1 cellular context compared by ENCODE assay signal in the genomic region with DNA sequence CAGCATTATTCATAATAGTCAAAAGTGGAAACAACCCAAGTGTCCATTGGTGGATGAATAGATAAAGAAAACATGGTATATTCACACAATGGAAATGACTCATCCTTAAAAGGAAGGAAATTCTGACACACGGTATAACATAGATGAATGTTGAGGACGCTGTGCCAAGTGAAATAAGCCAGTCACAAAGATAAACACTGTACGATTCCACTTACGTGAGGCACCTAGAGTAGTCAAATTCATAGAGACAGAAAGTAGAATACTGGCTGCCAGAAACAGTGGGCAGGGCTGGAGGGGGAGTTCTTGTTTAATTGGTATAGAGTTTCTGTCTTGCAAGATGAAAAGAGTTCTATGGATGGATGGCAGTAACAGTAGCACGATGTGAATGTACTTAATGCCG.
TF ChIP-seq lines count a peak whose summit lies in the region.

No MANE protein-coding gene starts in this region.

TF ChIP-seq in A549, 52 proteins besides CTCF, POLR2A, EP300 and RAD21:
- TF ChIP-seq, protein P1, sequence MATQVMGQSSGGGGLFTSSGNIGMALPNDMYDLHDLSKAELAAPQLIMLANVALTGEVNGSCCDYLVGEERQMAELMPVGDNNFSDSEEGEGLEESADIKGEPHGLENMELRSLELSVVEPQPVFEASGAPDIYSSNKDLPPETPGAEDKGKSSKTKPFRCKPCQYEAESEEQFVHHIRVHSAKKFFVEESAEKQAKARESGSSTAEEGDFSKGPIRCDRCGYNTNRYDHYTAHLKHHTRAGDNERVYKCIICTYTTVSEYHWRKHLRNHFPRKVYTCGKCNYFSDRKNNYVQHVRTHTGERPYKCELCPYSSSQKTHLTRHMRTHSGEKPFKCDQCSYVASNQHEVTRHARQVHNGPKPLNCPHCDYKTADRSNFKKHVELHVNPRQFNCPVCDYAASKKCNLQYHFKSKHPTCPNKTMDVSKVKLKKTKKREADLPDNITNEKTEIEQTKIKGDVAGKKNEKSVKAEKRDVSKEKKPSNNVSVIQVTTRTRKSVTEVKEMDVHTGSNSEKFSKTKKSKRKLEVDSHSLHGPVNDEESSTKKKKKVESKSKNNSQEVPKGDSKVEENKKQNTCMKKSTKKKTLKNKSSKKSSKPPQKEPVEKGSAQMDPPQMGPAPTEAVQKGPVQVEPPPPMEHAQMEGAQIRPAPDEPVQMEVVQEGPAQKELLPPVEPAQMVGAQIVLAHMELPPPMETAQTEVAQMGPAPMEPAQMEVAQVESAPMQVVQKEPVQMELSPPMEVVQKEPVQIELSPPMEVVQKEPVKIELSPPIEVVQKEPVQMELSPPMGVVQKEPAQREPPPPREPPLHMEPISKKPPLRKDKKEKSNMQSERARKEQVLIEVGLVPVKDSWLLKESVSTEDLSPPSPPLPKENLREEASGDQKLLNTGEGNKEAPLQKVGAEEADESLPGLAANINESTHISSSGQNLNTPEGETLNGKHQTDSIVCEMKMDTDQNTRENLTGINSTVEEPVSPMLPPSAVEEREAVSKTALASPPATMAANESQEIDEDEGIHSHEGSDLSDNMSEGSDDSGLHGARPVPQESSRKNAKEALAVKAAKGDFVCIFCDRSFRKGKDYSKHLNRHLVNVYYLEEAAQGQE (IDR thresholded peaks at IDR 0.05) = no peak
- TF ChIP-seq MAZ (IDR thresholded peaks at IDR 0.05; ENCODE audit: borderline replicate concordance, low read depth, low read length) (no peak), SMC3 (IDR thresholded peaks at IDR 0.05) (no peak), HEYL (CRISPR knock-in tag; IDR thresholded peaks at IDR 0.05) (no peak), FOXS1 (CRISPR knock-in tag; IDR thresholded peaks at IDR 0.05) (peak; percentile 65; the same call in 1 of the 2 replicates), RFX5 (IDR thresholded peaks at IDR 0.05) (no peak), MAFK (IDR thresholded peaks at IDR 0.05; ENCODE audit: partially characterized antibody) (no peak), CHD2 (IDR thresholded peaks at IDR 0.05; ENCODE audit: low read length, partially characterized antibody) (no peak), USF2 (IDR thresholded peaks at IDR 0.05) (no peak), NFE2L2 (conservative IDR thresholded peaks at IDR 0.05; ENCODE audit: low read length) (no peak), CBX2 (IDR thresholded peaks at IDR 0.05; ENCODE audit: borderline replicate concordance, low read depth) (no peak), NR3C1 (IDR thresholded peaks at IDR 0.05) (no peak), FOSL2 (IDR thresholded peaks at IDR 0.05) (no peak), FOSL2 (CRISPR knock-in tag; IDR thresholded peaks at IDR 0.05) (peak; percentile 77), HES2 (IDR thresholded peaks at IDR 0.05) (no peak)
